Comparison of ENCODE assay signal across 16 cellular contexts in genomic region chr2:219766658-219767057, GRCh38.
"Had no signal": no experiment of that assay in that cellular context is flagged by ENCODE, and none has a peak within 500 bp of the region (broad histone marks: within the 10 kb centered on the region; RNA-seq: fewer than 3 reads in every experiment).

No MANE protein-coding gene starts in this region.

- FAIRE-seq: colon, endothelial cell of umbilical vein, islet of Langerhans, urothelium cell line had no signal

- ATAC-seq: naive thymus-derived CD8-positive, alpha-beta T cell had no signal

- H3K4me2 ChIP-seq: smooth muscle cell had no signal

- DNase-seq: cerebellar nuclear complex; dermis blood vessel endothelial cell; erythroblast; foreskin melanocyte; head of caudate nucleus; hypothalamus; mesendoderm; naive thymus-derived CD8-positive, alpha-beta T cell; posterior cingulate gyrus; stimulated activated CD4-positive, alpha-beta T cell treated with anti-CD3 and anti-CD28 coated beads, Interleukin-2, amount 100 ng/mL, for 48 hours; stimulated activated naive CD4-positive, alpha-beta T cell treated with Interleukin-2 at 50 U/mL for 16 hours had no signal

- H3K4me3 ChIP-seq: smooth muscle cell had no signal
